ENCODE assay signal across 9 cellular contexts in genomic region chr5:50853151-50853550, GRCh38.
DNase-seq lines count a peak whose midpoint lies in the region; ATAC-seq and TF ChIP-seq lines count a peak whose summit lies in the region.
"Had no signal": no experiment of that assay in that cellular context is flagged by ENCODE, and none has a peak within 500 bp of the region (broad histone marks: within the 10 kb centered on the region; RNA-seq: fewer than 3 reads in every experiment).

No MANE protein-coding gene starts in this region.

- TF ChIP-seq CTCF in MCF 10A (IDR thresholded peaks at IDR 0.05; ENCODE audit: unreplicated experiment) = no peak

- no peaks in the 10 kb centered on the region for H3K9me3 Mint-ChIP-seq in MCF 10A (ENCODE audit: unreplicated experiment)
- H3K9me3 Mint-ChIP-seq: activated naive CD4-positive, alpha-beta T cell treated with anti-CD3 and anti-CD28 coated beads, Interleukin-2, amount 50 U/mL, for 24 hours had no signal

- no peaks in the 10 kb centered on the region for H3K4me1 Mint-ChIP-seq in MCF 10A (ENCODE audit: insufficient read depth, unreplicated experiment)
- H3K4me1 Mint-ChIP-seq: activated naive CD4-positive, alpha-beta T cell treated with anti-CD3 and anti-CD28 coated beads, Interleukin-2, amount 50 U/mL, for 24 hours had no signal

- BruUV-seq in MCF 10A (replicated peaks; lab: Mats Ljungman, UMichigan) = no TSS peak

- POLR2A ChIA-PET in MCF 10A (lab: Yijun Ruan, JAX) = no interaction called here

- H3K36me3 Mint-ChIP-seq in MCF 10A (ENCODE audit: insufficient read depth, unreplicated experiment) = no peaks in the 10 kb centered on the region
- H3K36me3 Mint-ChIP-seq: activated naive CD4-positive, alpha-beta T cell treated with anti-CD3 and anti-CD28 coated beads, Interleukin-2, amount 50 U/mL, for 24 hours had no signal

- in situ Hi-C loops in ACHN (cut with HindIII; ENCODE audit: low pct_ligation_motif_present, low pct_unique_long_range_greater_than_20kb, low sequenced_read_pairs) = no loop called here

- DNase-seq in CMK (ENCODE audit: low read depth) (peak; percentile 5), caudate nucleus (lab: John Stamatoyannopoulos, UW) (peak in 5 of 61 donors; percentile 3 to 32 (median 8)), MCF 10A (ENCODE audit: unreplicated experiment) (no peak), D341Med (ENCODE audit: low spot score) (no peak), mesenteric fat pad (ENCODE audit: low spot score) (no peak), ACHN (no peak)

- H3K27me3 Mint-ChIP-seq in MCF 10A (ENCODE audit: insufficient read depth, unreplicated experiment) = no peaks in the 10 kb centered on the region

- intact Hi-C loops in MCF 10A (cut with micrococcal nuclease) = no loop called here

- H3K27ac ChIP-seq in caudate nucleus (ENCODE audit: low read depth, low read length) = peak overlapping the region; percentile 18

- ATAC-seq in GM19468 (IDR thresholded peaks at IDR 0.05; ENCODE audit: extremely low read depth, unreplicated experiment) = peak; percentile 80
- ATAC-seq in HG03342 (IDR thresholded peaks at IDR 0.05; ENCODE audit: unreplicated experiment) = peak; percentile 67

- no peak overlapping the region for H3K27ac Mint-ChIP-seq in MCF 10A (ENCODE audit: low read depth, unreplicated experiment)
- H3K27ac Mint-ChIP-seq: activated naive CD4-positive, alpha-beta T cell treated with anti-CD3 and anti-CD28 coated beads, Interleukin-2, amount 50 U/mL, for 24 hours had no signal

- H3K4me3 Mint-ChIP-seq in MCF 10A (ENCODE audit: unreplicated experiment) = no peak overlapping the region
- H3K4me3 Mint-ChIP-seq: activated naive CD4-positive, alpha-beta T cell treated with anti-CD3 and anti-CD28 coated beads, Interleukin-2, amount 50 U/mL, for 24 hours had no signal

- CTCF ChIA-PET in MCF 10A (lab: Yijun Ruan, JAX) = interaction anchor here (0.6 kb wide), 2 partner anchors 23 to 111 kb away, joined by 3 to 4 read pairs; no protein-coding TSS in a partner anchor
